Comparison of ENCODE assay signal across 18 cellular contexts in genomic region chr10:133013478-133013877, GRCh38.
A peak's percentile ranks its signal among the peaks of the same experiment; 100 is the strongest.
DNase-seq lines count a peak whose midpoint lies in the region; ATAC-seq, FAIRE-seq and TF ChIP-seq lines count a peak whose summit lies in the region.
"Had no signal": no experiment of that assay in that cellular context is flagged by ENCODE, and none has a peak within 500 bp of the region (broad histone marks: within the 10 kb centered on the region; RNA-seq: fewer than 3 reads in every experiment).

No MANE protein-coding gene starts in this region.

- H3K4me1 Mint-ChIP-seq in effector memory CD8-positive, alpha-beta T cell (ENCODE audit: low read depth in 2 of 2), result no peaks in the 10 kb centered on the region
- H3K4me1 Mint-ChIP-seq: CD4-positive, alpha-beta memory T cell had no signal

- peak; percentile 24 to 45 (median 37) for ATAC-seq in right lobe of liver
- no peak for ATAC-seq in HepG2
- ATAC-seq in lung (ENCODE audit: insufficient read depth, low FRiP score), result no peak
- ATAC-seq in HG02623 (IDR thresholded peaks at IDR 0.05; ENCODE audit: unreplicated experiment), result no peak
- ATAC-seq in effector memory CD8-positive, alpha-beta T cell (replicated peaks), result no peak
- ATAC-seq: activated CD4-positive, CD25-positive, alpha-beta regulatory T cell treated with anti-CD3 and anti-CD28 coated beads, Interleukin-2, amount 50 U/mL, for 24 hours; activated naive CD4-positive, alpha-beta T cell treated with anti-CD3 and anti-CD28 coated beads, Interleukin-2, amount 50 U/mL, for 72 hours; Panc1 had no signal

- H3K27me3 Mint-ChIP-seq in effector memory CD8-positive, alpha-beta T cell, result no peaks in the 10 kb centered on the region

- no peak overlapping the region for H3K4me2 ChIP-seq in HepG2 (ENCODE audit: low read depth, low read length)

- H3K36me3 ChIP-seq in right lobe of liver, result no peaks in the 10 kb centered on the region
- no peaks in the 10 kb centered on the region for H3K36me3 ChIP-seq in HepG2 (replicated peaks in 1 of 2; ENCODE audit: control insufficient read depth in 1 of 2, insufficient read depth in 2 of 2, low read length in 2 of 2)
- H3K36me3 ChIP-seq in colonic mucosa, result no peaks in the 10 kb centered on the region
- H3K36me3 ChIP-seq in lung (ENCODE audit: control insufficient read depth in 2 of 2, insufficient read depth in 2 of 2, low read length in 2 of 2), result no peaks in the 10 kb centered on the region
- H3K36me3 ChIP-seq: breast epithelium had no signal

- no peaks in the 10 kb centered on the region for H3K79me2 ChIP-seq in HepG2 (ENCODE audit: insufficient read depth, low read length)

- 46% methylated on average over 8 of the region's 19 CpGs for WGBS in right lobe of liver (ENCODE audit: insufficient coverage, low coverage, low lambda C conversion rate, missing lambda C conversion rate)
- WGBS in HepG2 (ENCODE audit: low lambda C conversion rate), result 29% methylated on average over 10 of the region's 19 CpGs
- WGBS in lung, 2 donors, result 16 to 47% methylated on average over 19 of the region's 19 CpGs

- no peaks in the 10 kb centered on the region for H4K20me1 ChIP-seq in HepG2 (ENCODE audit: insufficient read depth, low read length)

- H3K27me3 ChIP-seq in right lobe of liver (no peaks in the 10 kb centered on the region), HepG2 (ENCODE audit: control insufficient read depth in 1 of 2, insufficient read depth in 2 of 2, low read length in 2 of 2) (peaks cover 3 to 42% of the 10 kb centered on the region in 2 experiments; a peak in 4 of 5 replicates), colonic mucosa (no peaks in the 10 kb centered on the region), lung (ENCODE audit: control insufficient read depth, insufficient read depth) (no peaks in the 10 kb centered on the region)

- in situ Hi-C loops in HepG2 (cut with HindIII; ENCODE audit: extremely low pct_ligation_motif_present, low pct_unique_long_range_greater_than_20kb), result no loop called here

- peak overlapping the region in 1 of 2 donors; percentile 11 for H3K27ac Mint-ChIP-seq in effector memory CD8-positive, alpha-beta T cell
- H3K27ac Mint-ChIP-seq: activated naive CD4-positive, alpha-beta T cell treated with anti-CD3 and anti-CD28 coated beads, Interleukin-2, amount 50 U/mL, for 72 hours; CD4-positive, alpha-beta memory T cell had no signal

- TF ChIP-seq RAD21 in HepG2 (CRISPR knock-in tag; IDR thresholded peaks at IDR 0.05), result no peak

- intact Hi-C loops in right lobe of liver (cut with DNase I) (no loop called here), HepG2 (cut with micrococcal nuclease; ENCODE audit: unreplicated experiment) (no loop called here), colonic mucosa (cut with DNase I) (no loop called here)

- H3K9ac ChIP-seq in HepG2 (ENCODE audit: insufficient read depth, low read depth, low read length) (no peak overlapping the region), colonic mucosa (ENCODE audit: low read depth in 2 of 2, low read length in 2 of 2) (no peak overlapping the region)

- POLR2A ChIA-PET in HepG2 (lab: Yijun Ruan, JAX), result no interaction called here

- H3K4me3 ChIP-seq in right lobe of liver (no peak overlapping the region), HepG2 (replicated peaks in 1 of 3; ENCODE audit: insufficient read depth in 1 of 3, low read depth in 2 of 3, low read length in 3 of 3) (no peak overlapping the region), colonic mucosa (no peak overlapping the region), lung (no peak overlapping the region)
- H3K4me3 ChIP-seq: breast epithelium had no signal

- TF ChIP-seq POLR2A in right lobe of liver (IDR thresholded peaks at IDR 0.05) (no peak), HepG2 (IDR thresholded peaks at IDR 0.05; ENCODE audit: insufficient read depth in 1 of 2, low read depth in 2 of 2, low read length in 2 of 2) (no peak)

- DNase-seq in right lobe of liver, result peak in 2 of 3 donors; percentile 54 to 78
- no peak for DNase-seq in HepG2 (ENCODE audit: low spot score)
- peak; percentile 68 for DNase-seq in colonic mucosa
- peak; percentile 57 for DNase-seq in lung (ENCODE audit: low spot score)
- no peak for DNase-seq in hippocampal formation (lab: John Stamatoyannopoulos, UW)
- no peak for DNase-seq in effector memory CD8-positive, alpha-beta T cell
- DNase-seq in effector CD8-positive, alpha-beta T cell (lab: John Stamatoyannopoulos, UW), result no peak
- DNase-seq: CD4-positive, alpha-beta memory T cell; effector CD4-positive, alpha-beta T cell; H7; NCI-H1694; NCI-H510A treated with DMSO at 0.1 percent for 48 hours; T-helper 1 cell had no signal

- no peak for TF ChIP-seq EP300 in HepG2 (IDR thresholded peaks at IDR 0.05; ENCODE audit: low read depth in 2 of 2, low read length in 2 of 2)
- no peak for TF ChIP-seq EP300 in HepG2 (CRISPR knock-in tag; IDR thresholded peaks at IDR 0.05; ENCODE audit: borderline replicate concordance)

- H3K9me3 ChIP-seq in right lobe of liver (no peaks in the 10 kb centered on the region), HepG2 (ENCODE audit: low read length) (no peaks in the 10 kb centered on the region), colonic mucosa (no peaks in the 10 kb centered on the region), lung (ENCODE audit: control insufficient read depth in 2 of 2, insufficient read depth in 1 of 2, low read length in 1 of 2) (peaks cover 0 to 3% of the 10 kb centered on the region in 2 donors)
- H3K9me3 ChIP-seq: breast epithelium had no signal

- no peak for TF ChIP-seq CTCF in right lobe of liver (IDR thresholded peaks at IDR 0.05)
- TF ChIP-seq CTCF in HepG2 (CRISPR knock-in tag; IDR thresholded peaks at IDR 0.05), result no peak
- TF ChIP-seq CTCF in colonic mucosa (IDR thresholded peaks at IDR 0.05), result no peak
- TF ChIP-seq CTCF in lung (IDR thresholded peaks at IDR 0.05; ENCODE audit: control extremely low read depth, extremely low read depth), result no peak

- no peaks in the 10 kb centered on the region for H3K4me1 ChIP-seq in right lobe of liver
- no peaks in the 10 kb centered on the region for H3K4me1 ChIP-seq in HepG2 (ENCODE audit: insufficient read depth, low read length)
- no peaks in the 10 kb centered on the region for H3K4me1 ChIP-seq in colonic mucosa
- peaks cover 0 to 13% of the 10 kb centered on the region in 2 donors for H3K4me1 ChIP-seq in lung (ENCODE audit: control insufficient read depth in 2 of 2, insufficient read depth in 2 of 2, low read length in 2 of 2)
- H3K4me1 ChIP-seq: breast epithelium had no signal

- peak overlapping the region in 1 of 3 donors; percentile 29 for H3K27ac ChIP-seq in right lobe of liver
- H3K27ac ChIP-seq in HepG2 (ENCODE audit: extremely low read length, insufficient read depth, low read length), result no peak overlapping the region
- peak overlapping the region; percentile 22 for H3K27ac ChIP-seq in colonic mucosa
- peak overlapping the region in 1 of 2 donors; percentile 51 for H3K27ac ChIP-seq in lung (ENCODE audit: low read depth in 1 of 2, low read length in 1 of 2)
- H3K27ac ChIP-seq: breast epithelium had no signal

- CTCF ChIA-PET in HepG2 (lab: Yijun Ruan, JAX; ENCODE audit: low intra/inter-chr PET ratio, low total read pairs), result no interaction called here

- H3K9me3 Mint-ChIP-seq in effector memory CD8-positive, alpha-beta T cell, result no peaks in the 10 kb centered on the region
- H3K9me3 Mint-ChIP-seq: activated naive CD4-positive, alpha-beta T cell treated with anti-CD3 and anti-CD28 coated beads, Interleukin-2, amount 50 U/mL, for 72 hours; CD4-positive, alpha-beta memory T cell had no signal

- FAIRE-seq in HepG2 (lab: Jason Lieb, UNC), result no peak

- H2AFZ ChIP-seq in HepG2 (ENCODE audit: low read length), result no peak overlapping the region

- H3K4me3 Mint-ChIP-seq in effector memory CD8-positive, alpha-beta T cell, result no peak overlapping the region
- H3K4me3 Mint-ChIP-seq: CD4-positive, alpha-beta memory T cell had no signal

- BruUV-seq in HepG2 (replicated peaks; lab: Mats Ljungman, UMichigan), result no TSS peak

- H3K36me3 Mint-ChIP-seq in effector memory CD8-positive, alpha-beta T cell (ENCODE audit: insufficient read depth), result no peaks in the 10 kb centered on the region
- H3K36me3 Mint-ChIP-seq: activated naive CD4-positive, alpha-beta T cell treated with anti-CD3 and anti-CD28 coated beads, Interleukin-2, amount 50 U/mL, for 72 hours; CD4-positive, alpha-beta memory T cell had no signal

TF ChIP-seq in HepG2, 621 proteins besides CTCF, POLR2A, EP300 and RAD21:
- TF ChIP-seq POGZ (CRISPR knock-in tag; IDR thresholded peaks at IDR 0.05) (no peak), BCLAF1 (IDR thresholded peaks at IDR 0.05) (no peak), KLF13 (CRISPR knock-in tag; IDR thresholded peaks at IDR 0.05) (no peak), ZNF691 (CRISPR knock-in tag; IDR thresholded peaks at IDR 0.05; ENCODE audit: borderline replicate concordance, low read depth) (no peak)

Comparison
In these comparisons a context has a peak if more than half of its experiments do, and no peak if none do; other contexts are left out.
1. ATAC-seq: peak in right lobe of liver (4 of 4); none in HepG2 (single experiment), lung (single experiment), HG02623 (single experiment) and effector memory CD8-positive, alpha-beta T cell (single experiment).
2. DNase-seq: peak in right lobe of liver (2 of 3), colonic mucosa (single experiment) and lung (single experiment); none in HepG2 (single experiment), hippocampal formation (0 of 2), effector memory CD8-positive, alpha-beta T cell (0 of 3) and effector CD8-positive, alpha-beta T cell (single experiment).